25 cellular contexts compared by ENCODE assay signal in the genomic region with DNA sequence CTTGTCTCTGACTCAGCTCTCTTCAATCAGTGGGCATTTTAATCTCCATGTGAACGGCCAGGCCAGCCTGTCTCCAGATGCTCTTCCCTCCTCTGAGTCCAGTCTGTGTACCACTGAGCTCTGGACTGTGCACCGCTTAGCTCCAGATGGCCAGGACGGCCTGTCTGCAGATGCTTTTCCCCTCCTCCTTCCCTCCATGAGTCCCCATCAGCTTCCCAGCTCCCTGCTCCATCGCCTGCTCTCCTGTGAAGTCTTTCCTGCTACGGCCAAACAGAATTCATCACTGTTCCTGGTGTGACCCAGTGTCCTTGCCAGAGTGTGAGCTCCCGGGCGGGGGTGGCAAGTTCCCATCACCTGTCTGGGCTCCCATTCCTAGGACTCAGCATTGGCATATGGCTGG. TPM values are rescaled to one million over a fixed set of nuclear protein-coding genes. Genes with fewer than 3 reads are reported as not detected.
"Had no signal": no experiment of that assay in that cellular context is flagged by ENCODE, and none has a peak within 500 bp of the region (broad histone marks: within the 10 kb centered on the region; RNA-seq: fewer than 3 reads in every experiment).

No MANE protein-coding gene starts in this region.

- DNase-seq: activated CD4-positive, alpha-beta T cell treated with anti-CD3 and anti-CD28 coated beads, Interleukin-2, amount 10 ng/mL, durations not matched to agents 7 days and 5 days; activated CD8-positive, alpha-beta T cell treated with anti-CD3 and anti-CD28 coated beads, Interleukin-2, amount 10 ng/mL, durations not matched to agents 7 days and 5 days; activated naive CD4-positive, alpha-beta T cell treated with anti-CD3 and anti-CD28 coated beads, Interleukin-2, amount 10 ng/mL, durations not matched to agents 7 days and 5 days; activated naive CD8-positive, alpha-beta T cell treated with anti-CD3 and anti-CD28 coated beads, Interleukin-2, amount 50 U/mL, for 24 hours; activated T-cell treated with anti-CD3 and anti-CD28 coated beads, Interleukin-2, amount 50 U/mL, for 4 hours; dermis blood vessel endothelial cell; effector memory CD4-positive, alpha-beta T cell; esophagus squamous epithelium; left lung; midbrain; stimulated activated CD4-positive, alpha-beta T cell treated with anti-CD3 and anti-CD28 coated beads, Interleukin-15, amount 100 ng/mL, for 24 hours; stimulated activated CD4-positive, alpha-beta T cell treated with anti-CD3 and anti-CD28 coated beads, Interleukin-2, amount 100 ng/mL, for 48 hours; stimulated activated naive CD8-positive, alpha-beta T cell treated with anti-CD3 and anti-CD28 coated beads, Interleukin-15, amount 100 ng/mL, for 72 hours; T1000; trophoblast cell had no signal

- ATAC-seq: activated CD8-positive, alpha-beta T cell treated with anti-CD3 and anti-CD28 coated beads, Interleukin-2, amount 10 ng/mL, durations not matched to agents 7 days and 5 days; activated naive CD8-positive, alpha-beta T cell treated with anti-CD3 and anti-CD28 coated beads, Interleukin-2, amount 50 U/mL, for 24 hours; activated T-cell treated with anti-CD3 and anti-CD28 coated beads, Interleukin-2, amount 50 U/mL, for 4 hours; left lung; right cardiac atrium; stimulated activated naive CD8-positive, alpha-beta T cell treated with anti-CD3 and anti-CD28 coated beads, Interleukin-15, amount 100 ng/mL, for 72 hours had no signal

- H3K27me3 ChIP-seq: ascending aorta, breast epithelium, esophagus squamous epithelium, hepatocyte, left lung, suprapubic skin had no signal

- H3K27ac ChIP-seq: ascending aorta, breast epithelium, esophagus squamous epithelium, hepatocyte, left lung, skin epidermis, suprapubic skin had no signal

- H3K4me1 ChIP-seq: ascending aorta, breast epithelium, left lung had no signal

- H3K36me3 Mint-ChIP-seq: activated naive CD4-positive, alpha-beta T cell treated with anti-CD3 and anti-CD28 coated beads, Interleukin-2, amount 10 ng/mL, durations not matched to agents 7 days and 5 days had no signal

- H3K79me2 ChIP-seq: hepatocyte had no signal

- H3K4me3 Mint-ChIP-seq: activated CD4-positive, alpha-beta T cell treated with anti-CD3 and anti-CD28 coated beads, Interleukin-2, amount 10 ng/mL, durations not matched to agents 7 days and 5 days; activated CD8-positive, alpha-beta T cell treated with anti-CD3 and anti-CD28 coated beads, Interleukin-2, amount 10 ng/mL, durations not matched to agents 7 days and 5 days; activated naive CD4-positive, alpha-beta T cell treated with anti-CD3 and anti-CD28 coated beads, Interleukin-2, amount 10 ng/mL, durations not matched to agents 7 days and 5 days; activated naive CD8-positive, alpha-beta T cell treated with anti-CD3 and anti-CD28 coated beads, Interleukin-2, amount 50 U/mL, for 24 hours; activated T-cell treated with anti-CD3 and anti-CD28 coated beads, Interleukin-2, amount 50 U/mL, for 4 hours; nephron; stimulated activated naive CD8-positive, alpha-beta T cell treated with anti-CD3 and anti-CD28 coated beads, Interleukin-15, amount 100 ng/mL, for 72 hours had no signal

- H3K4me2 ChIP-seq: hepatocyte had no signal

- H3K27me3 Mint-ChIP-seq: activated CD4-positive, alpha-beta T cell treated with anti-CD3 and anti-CD28 coated beads, Interleukin-2, amount 10 ng/mL, durations not matched to agents 7 days and 5 days; activated naive CD8-positive, alpha-beta T cell treated with anti-CD3 and anti-CD28 coated beads, Interleukin-2, amount 50 U/mL, for 24 hours; stimulated activated naive CD8-positive, alpha-beta T cell treated with anti-CD3 and anti-CD28 coated beads, Interleukin-15, amount 100 ng/mL, for 72 hours had no signal

- H3K9me3 ChIP-seq: ascending aorta, breast epithelium, esophagus squamous epithelium, suprapubic skin had no signal

- H2AFZ ChIP-seq: hepatocyte had no signal

- H3K4me1 Mint-ChIP-seq: activated CD4-positive, alpha-beta T cell treated with anti-CD3 and anti-CD28 coated beads, Interleukin-2, amount 10 ng/mL, durations not matched to agents 7 days and 5 days; activated naive CD4-positive, alpha-beta T cell treated with anti-CD3 and anti-CD28 coated beads, Interleukin-2, amount 10 ng/mL, durations not matched to agents 7 days and 5 days; activated naive CD8-positive, alpha-beta T cell treated with anti-CD3 and anti-CD28 coated beads, Interleukin-2, amount 50 U/mL, for 24 hours; nephron; stimulated activated naive CD8-positive, alpha-beta T cell treated with anti-CD3 and anti-CD28 coated beads, Interleukin-15, amount 100 ng/mL, for 72 hours had no signal

- H3K4me3 ChIP-seq: ascending aorta, breast epithelium, esophagus squamous epithelium, hepatocyte, left lung, skin epidermis, suprapubic skin had no signal

- H3K36me3 ChIP-seq: ascending aorta, breast epithelium, esophagus squamous epithelium, left lung, suprapubic skin had no signal

- H3K27ac Mint-ChIP-seq: activated CD4-positive, alpha-beta T cell treated with anti-CD3 and anti-CD28 coated beads, Interleukin-2, amount 10 ng/mL, durations not matched to agents 7 days and 5 days; activated CD8-positive, alpha-beta T cell treated with anti-CD3 and anti-CD28 coated beads, Interleukin-2, amount 10 ng/mL, durations not matched to agents 7 days and 5 days; activated naive CD4-positive, alpha-beta T cell treated with anti-CD3 and anti-CD28 coated beads, Interleukin-2, amount 10 ng/mL, durations not matched to agents 7 days and 5 days; activated naive CD8-positive, alpha-beta T cell treated with anti-CD3 and anti-CD28 coated beads, Interleukin-2, amount 50 U/mL, for 24 hours; nephron; progenitor cell of endocrine pancreas; stimulated activated naive CD8-positive, alpha-beta T cell treated with anti-CD3 and anti-CD28 coated beads, Interleukin-15, amount 100 ng/mL, for 72 hours had no signal

- H3K9me3 Mint-ChIP-seq: activated CD4-positive, alpha-beta T cell treated with anti-CD3 and anti-CD28 coated beads, Interleukin-2, amount 10 ng/mL, durations not matched to agents 7 days and 5 days; activated naive CD4-positive, alpha-beta T cell treated with anti-CD3 and anti-CD28 coated beads, Interleukin-2, amount 10 ng/mL, durations not matched to agents 7 days and 5 days; activated naive CD8-positive, alpha-beta T cell treated with anti-CD3 and anti-CD28 coated beads, Interleukin-2, amount 50 U/mL, for 24 hours; activated T-cell treated with anti-CD3 and anti-CD28 coated beads, Interleukin-2, amount 50 U/mL, for 4 hours; stimulated activated naive CD8-positive, alpha-beta T cell treated with anti-CD3 and anti-CD28 coated beads, Interleukin-15, amount 100 ng/mL, for 72 hours had no signal

RNA-seq across cellular contexts. Expression of gene STUM, which starts 42.1 kb away (rescaled TPM):
- total RNA-seq: activated CD4-positive, alpha-beta T cell treated with anti-CD3 and anti-CD28 coated beads, Interleukin-2, amount 10 ng/mL, durations not matched to agents 7 days and 5 days; activated CD8-positive, alpha-beta T cell treated with anti-CD3 and anti-CD28 coated beads, Interleukin-2, amount 10 ng/mL, durations not matched to agents 7 days and 5 days; activated T-cell treated with anti-CD3 and anti-CD28 coated beads, Interleukin-2, amount 50 U/mL, for 4 hours; endothelial cell of umbilical vein; T-helper 1 cell treated with Interleukin-12 subunit alpha and Interleukin-12 subunit beta and Interleukin-4 antibody, amounts not matched to agents 30 ng/mL and 1 ng/mL, for 36 hours had no signal
- polyA plus RNA-seq: endothelial cell of umbilical vein, hepatocyte had no signal
